In the genomic region with DNA sequence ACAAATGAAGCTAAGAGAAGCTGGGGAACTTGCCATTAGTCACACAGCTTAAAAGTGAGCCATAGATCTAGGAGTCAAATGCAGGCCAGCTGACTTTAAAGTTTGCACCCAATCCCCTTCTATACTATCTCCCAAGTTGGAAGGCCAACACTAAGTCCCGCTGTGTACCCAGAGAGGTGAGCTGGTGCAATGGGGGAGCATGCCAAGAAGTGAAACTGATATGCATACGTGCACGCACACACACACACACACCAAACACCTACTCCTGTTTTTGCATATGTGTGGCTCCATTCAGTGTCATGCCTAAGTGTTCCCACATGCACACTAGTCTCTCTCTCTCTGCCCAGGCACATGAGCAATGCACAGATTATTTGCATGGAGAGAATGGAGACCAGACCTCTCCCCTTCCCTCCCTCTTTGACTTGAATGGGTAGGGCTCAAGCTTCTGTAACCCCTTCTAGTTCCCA, we compare ENCODE assay signal across 11 cellular contexts. TPM values are rescaled to one million over a fixed set of nuclear protein-coding genes. Genes with fewer than 3 reads are reported as not detected.
A peak's percentile ranks its signal among the peaks of the same experiment; 100 is the strongest.
DNase-seq lines count a peak whose midpoint lies in the region; ATAC-seq, FAIRE-seq and TF ChIP-seq lines count a peak whose summit lies in the region.
"Had no signal": no experiment of that assay in that cellular context is flagged by ENCODE, and none has a peak within 500 bp of the region (broad histone marks: within the 10 kb centered on the region; RNA-seq: fewer than 3 reads in every experiment).

No MANE protein-coding gene starts in this region.

- H2AFZ ChIP-seq in keratinocyte (ENCODE audit: control insufficient read depth, low read length): no peak overlapping the region

- no peaks in the 10 kb centered on the region for H3K9me3 ChIP-seq in keratinocyte (ENCODE audit: control insufficient read depth, low read depth, low read length)
- H3K9me3 ChIP-seq: SJSA1 had no signal

- no peak overlapping the region for H3K27ac ChIP-seq in keratinocyte (ENCODE audit: control insufficient read depth, insufficient read depth, low read length)
- H3K27ac ChIP-seq: SJSA1 had no signal

- ATAC-seq in GM18868 (IDR thresholded peaks at IDR 0.05; ENCODE audit: unreplicated experiment) (peak; percentile 79), GM21529 (IDR thresholded peaks at IDR 0.05; ENCODE audit: unreplicated experiment) (peak; percentile 67), HG03354 (IDR thresholded peaks at IDR 0.05; ENCODE audit: poor library complexity, severe bottlenecking, unreplicated experiment) (peak; percentile 60)

- no peaks in the 10 kb centered on the region for H3K79me2 ChIP-seq in keratinocyte (ENCODE audit: control insufficient read depth, insufficient read depth, low read length)

- H4K20me1 ChIP-seq in keratinocyte (ENCODE audit: control insufficient read depth, extremely low read depth, insufficient read depth, low read length): no peaks in the 10 kb centered on the region

- peaks cover 49% of the 10 kb centered on the region for H3K4me1 ChIP-seq in keratinocyte (ENCODE audit: control insufficient read depth, extremely low read depth, insufficient read depth, low read length)
- H3K4me1 ChIP-seq: SJSA1 had no signal

- H3K9me1 ChIP-seq in keratinocyte (ENCODE audit: control insufficient read depth, extremely low read depth, insufficient read depth, low read length): peaks cover 2% of the 10 kb centered on the region

- DNase-seq in keratinocyte (ENCODE audit: low read depth, low spot score) (no peak), DMS114 treated with DMSO at 0.1 percent for 48 hours (lab: John Stamatoyannopoulos, UW; ENCODE audit: unreplicated experiment) (no peak), DMS79 (lab: John Stamatoyannopoulos, UW) (no peak), AML-193 (lab: John Stamatoyannopoulos, UW) (no peak)
- DNase-seq in stimulated activated CD4-positive, alpha-beta T cell treated with anti-CD3 and anti-CD28 coated beads, Interleukin-4, amount 100 ng/mL, for 24 hours: no peak
- DNase-seq: activated gamma-delta T cell, endodermal cell had no signal

- dilution Hi-C loops in keratinocyte (cut with MboI; ENCODE audit: extremely low pct_ligation_motif_present, low sequenced_read_pairs): no loop called here

- no peak overlapping the region for H3K9ac ChIP-seq in keratinocyte (ENCODE audit: control insufficient read depth, extremely low read depth, insufficient read depth, low read length)

- no peaks in the 10 kb centered on the region for H3K27me3 ChIP-seq in keratinocyte (ENCODE audit: control insufficient read depth, extremely low read depth, insufficient read depth, low read length)

- H3K4me3 ChIP-seq in keratinocyte (ENCODE audit: control insufficient read depth in 2 of 3, extremely low read depth in 1 of 3, insufficient read depth in 2 of 3, low read depth in 1 of 3, low read length in 3 of 3): no peak overlapping the region
- H3K4me3 ChIP-seq: SJSA1 had no signal

- TF ChIP-seq CTCF in keratinocyte (optimal IDR thresholded peaks at IDR 0.05 in 1 of 3, IDR thresholded peaks at IDR 0.05 in 1 of 3, conservative IDR thresholded peaks at IDR 0.05 in 1 of 3; ENCODE audit: extremely low read depth in 1 of 3, insufficient read depth in 2 of 3, low read length in 3 of 3): no peak

- peak; percentile 44 for FAIRE-seq in keratinocyte (lab: Jason Lieb, UNC)

- H3K4me2 ChIP-seq in keratinocyte (ENCODE audit: control insufficient read depth, extremely low read depth, insufficient read depth, low read depth, low read length): no peak overlapping the region

- H3K36me3 ChIP-seq in keratinocyte (ENCODE audit: control insufficient read depth in 2 of 2, extremely low read depth in 1 of 2, insufficient read depth in 2 of 2, low read length in 2 of 2): no peaks in the 10 kb centered on the region
- H3K36me3 ChIP-seq: SJSA1 had no signal

RNA-seq across cellular contexts. Expression of gene WNT10A, which starts 5.4 kb away (rescaled TPM):
- polyA plus RNA-seq in keratinocyte: 0.78 to 6.6 TPM (median 2.1 TPM) in 3 replicates
- 2.4 TPM for polyA plus RNA-seq in keratinocyte (2011; ENCODE audit: low read depth)
- 0.78 and 1.4 TPM in 2 replicates for polyA plus RNA-seq in keratinocyte (2011; cell fraction: cytosol; rRNA removed)
- polyA plus RNA-seq in keratinocyte (2011; cell fraction: nucleus; rRNA removed): 1.8 and 2.6 TPM in 2 replicates
- 0.97 and 3.7 TPM in 2 replicates for polyA plus RNA-seq in keratinocyte (2012; ENCODE audit: low replicate concordance)
- 0.43 to 4.4 TPM (median 1.4 TPM) in 3 replicates for polyA minus RNA-seq in keratinocyte
- polyA minus RNA-seq in keratinocyte (2011; cell fraction: cytosol; rRNA and poly(A)+ RNA removed): 1.7 TPM
- polyA minus RNA-seq in keratinocyte (2011; cell fraction: nucleus; rRNA and poly(A)+ RNA removed): 1.1 and 2.6 TPM in 2 replicates

RNA-seq across cellular contexts. Expression of gene WNT6, which starts 26.4 kb away (rescaled TPM):
- polyA plus RNA-seq in keratinocyte: 0.15 TPM in 1 of 3 replicates, not detected in the others
- polyA plus RNA-seq in keratinocyte (2011; ENCODE audit: low read depth): 0.20 TPM
- polyA plus RNA-seq in keratinocyte (2011; cell fraction: cytosol; rRNA removed): 0.12 TPM in 1 of 2 replicates, not detected in the other
- polyA plus RNA-seq in keratinocyte (2011; cell fraction: nucleus; rRNA removed): 0.09 and 0.17 TPM in 2 replicates
- 0.27 TPM in 1 of 2 replicates, not detected in the other for polyA plus RNA-seq in keratinocyte (2012; ENCODE audit: low replicate concordance)
- not detected in 3 replicates for polyA minus RNA-seq in keratinocyte
- not detected for polyA minus RNA-seq in keratinocyte (2011; cell fraction: cytosol; rRNA and poly(A)+ RNA removed)
- not detected in 2 replicates for polyA minus RNA-seq in keratinocyte (2011; cell fraction: nucleus; rRNA and poly(A)+ RNA removed)

RNA-seq across cellular contexts. Expression of gene PRKAG3, which starts 54.4 kb away (rescaled TPM):
- not detected in 3 replicates for polyA plus RNA-seq in keratinocyte
- not detected for polyA plus RNA-seq in keratinocyte (2011; ENCODE audit: low read depth)
- not detected in 2 replicates for polyA plus RNA-seq in keratinocyte (2011; cell fraction: cytosol; rRNA removed)
- polyA plus RNA-seq in keratinocyte (2011; cell fraction: nucleus; rRNA removed): not detected in 2 replicates
- polyA plus RNA-seq in keratinocyte (2012; ENCODE audit: low replicate concordance): not detected in 2 replicates
- not detected in 3 replicates for polyA minus RNA-seq in keratinocyte
- polyA minus RNA-seq in keratinocyte (2011; cell fraction: cytosol; rRNA and poly(A)+ RNA removed): not detected
- not detected in 2 replicates for polyA minus RNA-seq in keratinocyte (2011; cell fraction: nucleus; rRNA and poly(A)+ RNA removed)
